ENCODE assay signal across 1 cellular context in genomic region chr16:4450921-4451619, GRCh38.
TF ChIP-seq lines count a peak whose summit lies in the region.

No MANE protein-coding gene starts in this region.

TF ChIP-seq in K562, 482 proteins besides CTCF, POLR2A, EP300 and RAD21 (continued from another document and continues in another):
- TF ChIP-seq ZBTB40 (IDR thresholded peaks at IDR 0.05) (no peak), ZBTB40 (CRISPR knock-in tag; IDR thresholded peaks at IDR 0.05) (no peak), ATF1 (CRISPR knock-in tag; IDR thresholded peaks at IDR 0.05) (no peak), ATF1 (tag; IDR thresholded peaks at IDR 0.05) (no peak), TEAD1 (CRISPR knock-in tag; IDR thresholded peaks at IDR 0.05) (peak in 1 of 2 experiments; percentile 66; a peak in 2 of 4 replicates), TSHZ1 (CRISPR knock-in tag; IDR thresholded peaks at IDR 0.05) (peak; percentile 79), ZBTB17 (CRISPR knock-in tag; IDR thresholded peaks at IDR 0.05) (peak; percentile 78; the same call in 1 of the 2 replicates), ATF2 (CRISPR knock-in tag; IDR thresholded peaks at IDR 0.05) (no peak), ZNF740 (CRISPR knock-in tag; IDR thresholded peaks at IDR 0.05) (no peak), ZNF740 (tag; IDR thresholded peaks at IDR 0.05) (peak in 1 of 2 experiments; percentile 74; a peak in 1 of 4 replicates), ZNF583 (CRISPR knock-in tag; IDR thresholded peaks at IDR 0.05) (peak; percentile 95), PCBP2 (IDR thresholded peaks at IDR 0.05; ENCODE audit: low read depth, low read length, poor library complexity, severe bottlenecking) (no peak), NR2C2 (CRISPR knock-in tag; IDR thresholded peaks at IDR 0.05) (no peak), NR2C2 (tag; IDR thresholded peaks at IDR 0.05) (peak; percentile 69; the same call in 1 of the 2 replicates), IRF9 (tag; IDR thresholded peaks at IDR 0.05) (peak; percentile 85), ATF4 (CRISPR knock-in tag; IDR thresholded peaks at IDR 0.05) (peak; percentile 90), MECOM (CRISPR knock-in tag; IDR thresholded peaks at IDR 0.05) (peak; percentile 95), ZNF668 (CRISPR knock-in tag; IDR thresholded peaks at IDR 0.05) (peak; percentile 92), NFYB (IDR thresholded peaks at IDR 0.05; ENCODE audit: extremely low read depth, insufficient read length) (no peak), FOXJ3 (CRISPR knock-in tag; IDR thresholded peaks at IDR 0.05) (no peak), THAP12 (CRISPR knock-in tag; IDR thresholded peaks at IDR 0.05) (no peak), CEBPG (CRISPR knock-in tag; IDR thresholded peaks at IDR 0.05) (peak; percentile 91), CEBPG (tag; conservative IDR thresholded peaks at IDR 0.05 in 1 of 2, IDR thresholded peaks at IDR 0.05 in 1 of 2) (peak; percentile 65 to 96), CTBP1 (IDR thresholded peaks at IDR 0.05; ENCODE audit: borderline replicate concordance) (peak; percentile 71), ATF6 (CRISPR knock-in tag; IDR thresholded peaks at IDR 0.05) (no peak), PCBP1 (IDR thresholded peaks at IDR 0.05; ENCODE audit: low read depth, low read length, poor library complexity, severe bottlenecking) (no peak), THRB (CRISPR knock-in tag; conservative IDR thresholded peaks at IDR 0.05) (peak; percentile 68; the same call in 1 of the 2 replicates), RBM25 (IDR thresholded peaks at IDR 0.05; ENCODE audit: low read depth, low read length, severe bottlenecking) (no peak), PTTG1 (tag; IDR thresholded peaks at IDR 0.05; ENCODE audit: low read depth) (peak; percentile 56), NR2C1 (IDR thresholded peaks at IDR 0.05) (no peak), NR2C1 (tag; IDR thresholded peaks at IDR 0.05) (peak; percentile 85), HSF4 (CRISPR knock-in tag; IDR thresholded peaks at IDR 0.05; ENCODE audit: borderline replicate concordance) (peak; percentile 95; the same call in 1 of the 2 replicates)
